Comparison of ENCODE assay signal across 31 cellular contexts in genomic region chr4:140127422-140127821, GRCh38.
"Had no signal": no experiment of that assay in that cellular context is flagged by ENCODE, and none has a peak within 500 bp of the region (broad histone marks: within the 10 kb centered on the region; RNA-seq: fewer than 3 reads in every experiment).

No MANE protein-coding gene starts in this region.

- H3K4me3 ChIP-seq: adrenal gland, body of pancreas, breast epithelium had no signal

- H3K4me1 ChIP-seq: adrenal gland, breast epithelium had no signal

- DNase-seq: activated B cell treated with CpG ODN at 0.5 μM for 24 hours; activated CD4-positive, alpha-beta memory T cell treated with anti-CD3 and anti-CD28 coated beads for 36 hours; activated CD4-positive, alpha-beta T cell treated with anti-CD3 and anti-CD28 coated beads for 4 hours; activated CD4-positive, alpha-beta T cell treated with anti-CD3 and anti-CD28 coated beads, Interleukin-2, amount 10 ng/mL, durations not matched to agents 24 days and 14 days; activated CD4-positive, alpha-beta T cell treated with anti-CD3 and anti-CD28 coated beads, Interleukin-2, amount 50 U/mL, for 1 hour; activated CD4-positive, alpha-beta T cell treated with anti-CD3 and anti-CD28 coated beads, Interleukin-2, amount 50 U/mL, for 4 hours; activated CD4-positive, CD25-positive, alpha-beta regulatory T cell treated with anti-CD3 and anti-CD28 coated beads, Interleukin-2, amount 50 U/mL, for 72 hours; activated CD8-positive, alpha-beta memory T cell treated with anti-CD3 and anti-CD28 coated beads, Interleukin-2, amount 50 U/mL, for 4 hours; activated CD8-positive, alpha-beta T cell treated with anti-CD3 and anti-CD28 coated beads for 36 hours; activated effector memory CD4-positive, alpha-beta T cell treated with anti-CD3 and anti-CD28 coated beads, Interleukin-2, amount 50 U/mL, for 16 hours; activated gamma-delta T cell treated with Interleukin-2 at 50 U/mL for 16 hours; activated naive CD4-positive, alpha-beta T cell; activated naive CD4-positive, alpha-beta T cell treated with anti-CD3 and anti-CD28 coated beads for 36 hours; activated naive CD4-positive, alpha-beta T cell treated with anti-CD3 and anti-CD28 coated beads, Interleukin-2, amount 50 U/mL, for 16 hours; activated naive CD8-positive, alpha-beta T cell treated with anti-CD3 and anti-CD28 coated beads for 36 hours; activated T-cell treated with anti-CD3 and anti-CD28 coated beads for 4 hours; activated T-cell treated with anti-CD3 and anti-CD28 coated beads, Interleukin-2, amount 50 U/mL, for 1 hour; activated T-cell treated with anti-CD3 and anti-CD28 coated beads, Interleukin-2, amount 50 U/mL, for 4 hours; activated T-cell treated with anti-CD3 and anti-CD28 coated beads, Interleukin-2, amount 50 U/mL, for 72 hours; adrenal gland; amniotic stem cell; aorta; body of pancreas; brain microvascular endothelial cell; central memory CD4-positive, alpha-beta T cell; T-helper 2 cell; T-helper 9 cell had no signal

- H3K36me3 ChIP-seq: adrenal gland, brain microvascular endothelial cell, breast epithelium had no signal

- ATAC-seq: activated CD8-positive, alpha-beta T cell treated with anti-CD3 and anti-CD28 coated beads for 36 hours; activated naive CD4-positive, alpha-beta T cell treated with anti-CD3 and anti-CD28 coated beads, Interleukin-2, amount 50 U/mL, for 72 hours; activated T-cell treated with anti-CD3 and anti-CD28 coated beads, Interleukin-2, amount 50 U/mL, for 4 hours; activated T-cell treated with anti-CD3 and anti-CD28 coated beads, Interleukin-2, amount 50 U/mL, for 72 hours; activated T-helper 17 cell treated with anti-CD3 and anti-CD28 coated beads, Interleukin-2, amount 50 U/mL, for 72 hours; body of pancreas had no signal

- H3K27me3 ChIP-seq: adrenal gland, body of pancreas, brain microvascular endothelial cell, breast epithelium had no signal

- H3K9me3 ChIP-seq: adrenal gland, body of pancreas, breast epithelium had no signal

- H3K27ac ChIP-seq: adrenal gland, body of pancreas, brain microvascular endothelial cell, breast epithelium, VCaP had no signal
